Comparison of ENCODE assay signal across 7 cellular contexts in the genomic region with DNA sequence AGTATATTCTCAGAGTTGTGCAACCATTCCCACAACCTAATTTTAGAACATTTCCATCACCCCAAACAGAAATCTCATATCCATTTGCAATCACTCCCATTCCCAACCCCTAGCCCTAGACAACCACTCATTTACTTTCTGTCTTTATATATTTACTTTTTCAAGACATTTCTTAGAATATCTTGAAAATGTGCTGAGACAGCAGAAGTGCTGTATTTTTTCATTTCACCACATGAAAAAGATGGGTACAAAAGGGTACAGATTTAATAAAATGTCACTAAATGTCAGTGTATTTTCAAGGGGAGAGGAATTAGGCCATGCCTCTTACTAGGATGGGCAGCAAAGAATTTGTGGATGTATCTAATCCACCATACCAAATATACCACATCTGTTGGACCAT.
"Had no signal": no experiment of that assay in that cellular context is flagged by ENCODE, and none has a peak within 500 bp of the region (broad histone marks: within the 10 kb centered on the region; RNA-seq: fewer than 3 reads in every experiment).

No MANE protein-coding gene starts in this region.

- H2AFZ ChIP-seq: GM23248 had no signal

- DNase-seq: GM23248, GOT3, H9, HCEC 1CT, KBM-7 had no signal

- H3K27ac ChIP-seq: GM23248, KMS-11 had no signal

- H3K9ac ChIP-seq: GM23248, KMS-11 had no signal

- H3K4me2 ChIP-seq: KMS-11 had no signal

- FAIRE-seq: HTR-8/SVneo had no signal

- H3K4me3 ChIP-seq: GM23248 had no signal
